9 cellular contexts compared by ENCODE assay signal in genomic region chr5:139394654-139395566, GRCh38. TPM values are rescaled to one million over a fixed set of nuclear protein-coding genes. Genes with fewer than 3 reads are reported as not detected.
DNase-seq lines count a peak whose midpoint lies in the region; ATAC-seq and TF ChIP-seq lines count a peak whose summit lies in the region.
"Had no signal": no experiment of that assay in that cellular context is flagged by ENCODE, and none has a peak within 500 bp of the region (broad histone marks: within the 10 kb centered on the region; RNA-seq: fewer than 3 reads in every experiment).

A gene with protein sequence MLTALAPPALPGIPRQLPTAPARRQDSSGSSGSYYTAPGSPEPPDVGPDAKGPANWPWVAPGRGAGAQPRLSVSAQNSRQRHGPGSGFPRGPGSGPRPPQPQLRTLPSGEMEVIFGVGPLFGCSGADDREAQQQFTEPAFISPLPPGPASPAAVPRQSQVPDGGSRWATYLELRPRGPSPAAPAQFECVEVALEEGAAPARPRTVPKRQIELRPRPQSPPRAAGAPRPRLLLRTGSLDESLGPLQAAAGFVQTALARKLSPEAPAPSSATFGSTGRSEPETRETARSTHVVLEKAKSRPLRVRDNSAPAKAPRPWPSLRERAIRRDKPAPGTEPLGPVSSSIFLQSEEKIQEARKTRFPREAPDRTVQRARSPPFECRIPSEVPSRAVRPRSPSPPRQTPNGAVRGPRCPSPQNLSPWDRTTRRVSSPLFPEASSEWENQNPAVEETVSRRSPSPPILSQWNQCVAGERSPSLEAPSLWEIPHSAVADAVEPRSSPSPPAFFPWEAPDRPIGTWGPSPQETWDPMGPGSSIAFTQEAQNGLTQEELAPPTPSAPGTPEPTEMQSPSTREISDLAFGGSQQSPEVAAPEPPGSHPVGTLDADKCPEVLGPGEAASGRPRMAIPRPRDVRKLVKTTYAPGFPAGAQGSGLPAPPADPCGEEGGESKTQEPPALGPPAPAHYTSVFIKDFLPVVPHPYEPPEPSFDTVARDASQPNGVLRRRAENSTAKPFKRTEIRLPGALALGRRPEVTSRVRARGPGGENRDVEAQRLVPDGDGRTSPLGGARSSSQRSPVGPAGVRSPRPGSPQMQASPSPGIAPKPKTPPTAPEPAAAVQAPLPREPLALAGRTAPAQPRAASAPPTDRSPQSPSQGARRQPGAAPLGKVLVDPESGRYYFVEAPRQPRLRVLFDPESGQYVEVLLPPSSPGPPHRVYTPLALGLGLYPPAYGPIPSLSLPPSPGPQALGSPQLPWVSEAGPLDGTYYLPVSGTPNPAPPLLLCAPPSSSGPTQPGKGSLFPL (minus strand): TSS chr5:139395104. CDS start chr5:139395081, 23 bp downstream.

- H3K4me3 ChIP-seq in DOHH2 (ENCODE audit: low read length): peak within 1 kb of the TSS; percentile 99
- peak within 1 kb of the TSS; percentile 30 to 39 for H3K4me3 ChIP-seq in prostate gland

- peaks cover 19% of the 10 kb centered on the region for H3F3A ChIP-seq in DOHH2 (ENCODE audit: control insufficient read depth, insufficient read depth)

- no peaks in the 10 kb centered on the region for H3K27me3 Mint-ChIP-seq in T-helper 17 cell

- H3K9me2 ChIP-seq in DOHH2 (replicated peaks; ENCODE audit: control insufficient read depth, low read length): no peaks in the 10 kb centered on the region

- peaks cover 31% of the 10 kb centered on the region for H3K4me1 Mint-ChIP-seq in T-helper 17 cell

- H3K9me3 ChIP-seq in DOHH2 (ENCODE audit: control insufficient read depth, insufficient read depth, low read length) (no peaks in the 10 kb centered on the region), T-helper 17 cell (ENCODE audit: control insufficient read depth, low read length, poor library complexity, severe bottlenecking) (no peaks in the 10 kb centered on the region), prostate gland (no peaks in the 10 kb centered on the region)

- peaks cover 60% of the 10 kb centered on the region for H3K79me2 ChIP-seq in DOHH2 (ENCODE audit: control insufficient read depth, low read length)

- H3K4me1 ChIP-seq in DOHH2 (ENCODE audit: control insufficient read depth, low read length): peaks cover 58% of the 10 kb centered on the region
- peaks cover 28% of the 10 kb centered on the region for H3K4me1 ChIP-seq in prostate gland (replicated peaks)

- in situ Hi-C loops in G401 (cut with HindIII; ENCODE audit: low sequenced_read_pairs): no loop called here

- DNase-seq in T-helper 17 cell: no peak
- DNase-seq in Right ventricle myocardium superior: peak; percentile 78
- no peak for DNase-seq in prostate gland (ENCODE audit: low spot score)
- no peak for DNase-seq in NK-92 (lab: John Stamatoyannopoulos, UW; ENCODE audit: unreplicated experiment)
- no peak for DNase-seq in G401 (ENCODE audit: low spot score)
- no peak for DNase-seq in DMS53 treated with DMSO at 0.1 percent for 48 hours (lab: John Stamatoyannopoulos, UW; ENCODE audit: unreplicated experiment)
- DNase-seq: NCI-H2029 treated with DMSO at 0.1 percent for 48 hours had no signal

- no peaks in the 10 kb centered on the region for H4K20me1 ChIP-seq in DOHH2 (ENCODE audit: control insufficient read depth, insufficient read depth, low read depth, low read length)

- TF ChIP-seq CTCF in DOHH2 (IDR thresholded peaks at IDR 0.05; ENCODE audit: low read depth, low read length, poor library complexity, severe bottlenecking) (no peak), prostate gland (IDR thresholded peaks at IDR 0.05) (no peak)

- H3K4me3 Mint-ChIP-seq in T-helper 17 cell: peak within 1 kb of the TSS; percentile 93

- H3K27me3 ChIP-seq in DOHH2 (ENCODE audit: control insufficient read depth, low read length) (no peaks in the 10 kb centered on the region), prostate gland (replicated peaks; ENCODE audit: insufficient read depth) (no peaks in the 10 kb centered on the region)

- peaks cover 57% of the 10 kb centered on the region for H3K36me3 ChIP-seq in DOHH2 (ENCODE audit: control insufficient read depth, low read length)
- no peaks in the 10 kb centered on the region for H3K36me3 ChIP-seq in prostate gland

- H3K27ac Mint-ChIP-seq in T-helper 17 cell: no peak within 1 kb of the TSS

- intact Hi-C loops in Right ventricle myocardium superior (cut with DNase I): no loop called here
- intact Hi-C loops in prostate gland (cut with DNase I): no loop called here

- 0 out of 2 replicates have a peak within 1 kb of the TSS, but pooled peaks have one; percentile 99 for H3K27ac ChIP-seq in DOHH2 (ENCODE audit: low read depth, low read length)
- peak within 1 kb of the TSS; percentile 67 to 83 for H3K27ac ChIP-seq in prostate gland

- H3K36me3 Mint-ChIP-seq in T-helper 17 cell (ENCODE audit: low read depth): no peaks in the 10 kb centered on the region

- no peak for TF ChIP-seq POLR2A in prostate gland (IDR thresholded peaks at IDR 0.05)

- WGBS in prostate gland: 27% methylated on average over 42 of the region's 76 CpGs

- ATAC-seq in T-helper 17 cell: no peak
- ATAC-seq in Right ventricle myocardium superior (ENCODE audit: poor library complexity): peak; percentile 79
- no peak for ATAC-seq in HG02610 (IDR thresholded peaks at IDR 0.05; ENCODE audit: unreplicated experiment)

- peak within 1 kb of the TSS; percentile 99 for H3K4me2 ChIP-seq in DOHH2 (ENCODE audit: low read length)

RNA-seq across cellular contexts. Expression of the gene that starts here (rescaled TPM):
- total RNA-seq in T-helper 17 cell: under 1 TPM; 0.57 to 0.72 TPM
- total RNA-seq in Right ventricle myocardium superior: 50.3 TPM
- total RNA-seq in prostate gland: 1 to 10 TPM; 2.4 TPM
- total RNA-seq in G401 (2014; rRNA removed; shearing (Covaris generic)): 0.55 and 0.78 TPM in 2 replicates

Comparison
In these comparisons a context has a peak if more than half of its experiments do, and no peak if none do; other contexts are left out.
1. RNA of the gene that starts here (total RNA-seq): 50.3 TPM in Right ventricle myocardium superior (single experiment); 2.4 TPM in prostate gland, 0.55 to 0.78 TPM in G401 and 0.57 to 0.72 TPM in T-helper 17 cell; every median in the first group is over 10 times any median in the second.